In the genomic region with DNA sequence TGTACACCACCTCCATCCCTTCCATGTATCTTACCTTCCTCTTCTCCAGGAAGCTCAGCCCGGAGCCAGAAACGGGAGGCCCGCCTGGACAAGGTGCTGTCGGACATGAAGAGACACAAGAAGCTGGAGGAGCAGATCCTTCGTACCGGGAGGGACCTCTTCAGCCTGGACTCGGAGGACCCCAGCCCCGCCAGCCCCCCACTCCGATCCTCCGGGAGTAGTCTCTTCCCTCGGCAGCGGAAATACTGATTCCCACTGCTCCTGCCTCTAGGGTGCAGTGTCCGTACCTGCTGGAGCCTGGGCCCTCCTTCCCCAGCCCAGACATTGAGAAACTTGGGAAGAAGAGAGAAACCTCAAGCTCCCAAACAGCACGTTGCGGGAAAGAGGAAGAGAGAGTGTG, we compare ENCODE assay signal across 1 cellular context.
TF ChIP-seq lines count a peak whose summit lies in the region.

No MANE protein-coding gene starts in this region.

TF ChIP-seq in HepG2, 621 proteins besides CTCF, POLR2A, EP300 and RAD21:
- no peak for TF ChIP-seq ZNF709 (CRISPR knock-in tag; IDR thresholded peaks at IDR 0.05)
- 0 out of 2 replicates have a peak, but pooled peaks have one; percentile 5 for TF ChIP-seq PITX1 (CRISPR knock-in tag; IDR thresholded peaks at IDR 0.05)
- no peak for TF ChIP-seq ZBTB21 (CRISPR knock-in tag; IDR thresholded peaks at IDR 0.05)
- no peak for TF ChIP-seq ZBTB20 (CRISPR knock-in tag; IDR thresholded peaks at IDR 0.05; ENCODE audit: borderline replicate concordance, low read depth)
- TF ChIP-seq ZNF580 (CRISPR knock-in tag; IDR thresholded peaks at IDR 0.05; ENCODE audit: borderline replicate concordance, low read depth) = 0 out of 2 replicates have a peak, but pooled peaks have one; percentile 29
- peak; percentile 85 for TF ChIP-seq ZBTB33 (CRISPR knock-in tag; IDR thresholded peaks at IDR 0.05)
- TF ChIP-seq ARID4A (CRISPR knock-in tag; IDR thresholded peaks at IDR 0.05; ENCODE audit: borderline replicate concordance) = 0 out of 2 replicates have a peak, but pooled peaks have one; percentile 29
- TF ChIP-seq SAFB2 (CRISPR knock-in tag; IDR thresholded peaks at IDR 0.05; ENCODE audit: borderline replicate concordance, low read depth) = 0 out of 2 replicates have a peak, but pooled peaks have one; percentile 23
- no peak for TF ChIP-seq CREM (IDR thresholded peaks at IDR 0.05)
- 0 out of 2 replicates have a peak, but pooled peaks have one; percentile 10 for TF ChIP-seq CREM (CRISPR knock-in tag; IDR thresholded peaks at IDR 0.05)
- 0 out of 2 replicates have a peak, but pooled peaks have one; percentile 41 for TF ChIP-seq ZNF598 (CRISPR knock-in tag; IDR thresholded peaks at IDR 0.05; ENCODE audit: borderline replicate concordance)
- no peak for TF ChIP-seq LCORL (IDR thresholded peaks at IDR 0.05)
- 0 out of 2 replicates have a peak, but pooled peaks have one; percentile 14 for TF ChIP-seq LCORL (CRISPR knock-in tag; IDR thresholded peaks at IDR 0.05)
- no peak for TF ChIP-seq ZNF83 (CRISPR knock-in tag; IDR thresholded peaks at IDR 0.05; ENCODE audit: borderline replicate concordance)
- TF ChIP-seq XRCC5 (optimal IDR thresholded peaks at IDR 0.05; ENCODE audit: low read length) = peak; percentile 28
- no peak for TF ChIP-seq ZC3H13 (CRISPR knock-in tag; IDR thresholded peaks at IDR 0.05)
- peak; percentile 51; the same call in 1 of the 2 replicates for TF ChIP-seq ZNF574 (CRISPR knock-in tag; IDR thresholded peaks at IDR 0.05)
- TF ChIP-seq ZBTB38 (CRISPR knock-in tag; IDR thresholded peaks at IDR 0.05) = peak; percentile 96
- TF ChIP-seq ZNF563 (CRISPR knock-in tag; IDR thresholded peaks at IDR 0.05) = no peak
- peak; percentile 55 for TF ChIP-seq STAG1 (CRISPR knock-in tag; IDR thresholded peaks at IDR 0.05)
- TF ChIP-seq, protein P1, sequence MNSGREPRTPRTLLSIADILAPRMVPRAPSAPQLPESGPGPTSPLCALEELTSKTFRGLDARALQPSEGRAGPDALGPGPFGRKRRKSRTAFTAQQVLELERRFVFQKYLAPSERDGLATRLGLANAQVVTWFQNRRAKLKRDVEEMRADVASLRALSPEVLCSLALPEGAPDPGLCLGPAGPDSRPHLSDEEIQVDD (CRISPR knock-in tag; IDR thresholded peaks at IDR 0.05; ENCODE audit: borderline replicate concordance) = no peak
- TF ChIP-seq ZNF501 (CRISPR knock-in tag; IDR thresholded peaks at IDR 0.05) = 0 out of 2 replicates have a peak, but pooled peaks have one; percentile 3
